Comparison of ENCODE assay signal across 10 cellular contexts in the genomic region with DNA sequence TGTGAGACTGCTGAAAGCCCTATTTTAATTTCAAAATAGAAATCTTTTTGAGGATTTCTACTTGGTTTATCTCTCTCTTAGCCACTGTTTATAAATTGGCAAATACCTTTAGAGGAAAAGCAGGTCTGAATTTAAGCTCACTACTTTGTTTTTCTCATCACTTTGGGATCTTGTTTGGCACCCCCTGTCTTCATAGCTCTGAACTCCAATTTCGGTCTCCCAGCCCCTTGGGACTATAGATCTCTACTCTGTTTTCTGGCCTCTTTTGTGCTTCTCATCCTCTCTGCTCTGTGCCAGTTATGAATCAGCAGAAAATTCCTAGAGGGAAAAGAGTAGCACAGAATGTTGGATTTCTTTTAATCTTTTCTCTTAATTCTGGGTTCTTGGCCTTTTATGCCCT.
DNase-seq lines count a peak whose midpoint lies in the region; ATAC-seq and TF ChIP-seq lines count a peak whose summit lies in the region.
"Had no signal": no experiment of that assay in that cellular context is flagged by ENCODE, and none has a peak within 500 bp of the region (broad histone marks: within the 10 kb centered on the region; RNA-seq: fewer than 3 reads in every experiment).

No MANE protein-coding gene starts in this region.

- intact Hi-C loops in left lung (cut with DNase I) = no loop called here

- H3K36me3 ChIP-seq in CD4-positive, CD25-positive, alpha-beta regulatory T cell (ENCODE audit: control insufficient read depth, insufficient read depth, low read length) = peaks cover 13% of the 10 kb centered on the region
- no peaks in the 10 kb centered on the region for H3K36me3 ChIP-seq in H7 (replicated peaks; ENCODE audit: control insufficient read depth, insufficient read depth, low read length)
- no peaks in the 10 kb centered on the region for H3K36me3 ChIP-seq in left lung

- H3K4me1 Mint-ChIP-seq in CD4-positive, CD25-positive, alpha-beta regulatory T cell = peaks cover 18 to 61% (median 35%) of the 10 kb centered on the region in 4 donors
- H3K4me1 Mint-ChIP-seq in activated naive CD8-positive, alpha-beta T cell treated with anti-CD3 and anti-CD28 coated beads for 36 hours = peaks cover 65% of the 10 kb centered on the region

- no peak overlapping the region for H3K27ac ChIP-seq in CD4-positive, CD25-positive, alpha-beta regulatory T cell (ENCODE audit: insufficient read depth, low read length, poor library complexity, severe bottlenecking)
- H3K27ac ChIP-seq in left lung = no peak overlapping the region

- H3K27me3 Mint-ChIP-seq in CD4-positive, CD25-positive, alpha-beta regulatory T cell = peaks cover 4% of the 10 kb centered on the region
- no peaks in the 10 kb centered on the region for H3K27me3 Mint-ChIP-seq in activated naive CD8-positive, alpha-beta T cell treated with anti-CD3 and anti-CD28 coated beads for 36 hours

- no peak for ATAC-seq in CD4-positive, CD25-positive, alpha-beta regulatory T cell (ENCODE audit: low read depth in 2 of 2)
- ATAC-seq in left lobe of liver (peak; percentile 33), HG03342 (IDR thresholded peaks at IDR 0.05; ENCODE audit: unreplicated experiment) (no peak), left lung (no peak)

- H3K9me3 Mint-ChIP-seq in CD4-positive, CD25-positive, alpha-beta regulatory T cell = no peaks in the 10 kb centered on the region
- H3K9me3 Mint-ChIP-seq in activated naive CD8-positive, alpha-beta T cell treated with anti-CD3 and anti-CD28 coated beads for 36 hours = peaks cover 13% of the 10 kb centered on the region

- no peak for TF ChIP-seq CTCF in left lung (IDR thresholded peaks at IDR 0.05)

- H3K27ac Mint-ChIP-seq in CD4-positive, CD25-positive, alpha-beta regulatory T cell = peak overlapping the region; percentile 29 to 71 (median 42)
- H3K27ac Mint-ChIP-seq in activated naive CD8-positive, alpha-beta T cell treated with anti-CD3 and anti-CD28 coated beads for 36 hours = peak overlapping the region; percentile 73

- H3K4me3 Mint-ChIP-seq in CD4-positive, CD25-positive, alpha-beta regulatory T cell = peak overlapping the region in 1 of 4 donors; percentile 7
- H3K4me3 Mint-ChIP-seq in activated naive CD8-positive, alpha-beta T cell treated with anti-CD3 and anti-CD28 coated beads for 36 hours = no peak overlapping the region

- peaks cover 22% of the 10 kb centered on the region for H3K36me3 Mint-ChIP-seq in CD4-positive, CD25-positive, alpha-beta regulatory T cell
- peaks cover 54% of the 10 kb centered on the region for H3K36me3 Mint-ChIP-seq in activated naive CD8-positive, alpha-beta T cell treated with anti-CD3 and anti-CD28 coated beads for 36 hours

- H3K27me3 ChIP-seq in CD4-positive, CD25-positive, alpha-beta regulatory T cell (ENCODE audit: control insufficient read depth, insufficient read depth, low read length) = no peaks in the 10 kb centered on the region
- H3K27me3 ChIP-seq in H7 (ENCODE audit: control insufficient read depth, insufficient read depth, low read length) (no peaks in the 10 kb centered on the region), left lung (no peaks in the 10 kb centered on the region)

- DNase-seq in CD4-positive, CD25-positive, alpha-beta regulatory T cell = no peak
- DNase-seq in H7 (peak; percentile 22), left lobe of liver (ENCODE audit: low spot score) (no peak), GM03348 (ENCODE audit: low spot score) (no peak), left lung (no peak), NK-92 (lab: John Stamatoyannopoulos, UW; ENCODE audit: unreplicated experiment) (no peak)
- no peak for DNase-seq in activated naive CD8-positive, alpha-beta T cell treated with anti-CD3 and anti-CD28 coated beads for 36 hours
- DNase-seq: kidney, NCI-H1436 had no signal

- H3K4me1 ChIP-seq in CD4-positive, CD25-positive, alpha-beta regulatory T cell (ENCODE audit: control insufficient read depth, insufficient read depth, low read length, poor library complexity, severe bottlenecking) = peaks cover 19% of the 10 kb centered on the region
- no peaks in the 10 kb centered on the region for H3K4me1 ChIP-seq in left lung

- H3K9me3 ChIP-seq in CD4-positive, CD25-positive, alpha-beta regulatory T cell (ENCODE audit: control insufficient read depth in 2 of 2, low read length in 2 of 2) = no peaks in the 10 kb centered on the region
- no peaks in the 10 kb centered on the region for H3K9me3 ChIP-seq in left lung

- H3K4me3 ChIP-seq in CD4-positive, CD25-positive, alpha-beta regulatory T cell (ENCODE audit: low read depth, low read length) = peak overlapping the region; percentile 10
- H3K4me3 ChIP-seq in H7 (ENCODE audit: insufficient read depth, low read depth, low read length) (no peak overlapping the region), left lung (no peak overlapping the region)
